In the genomic region with DNA sequence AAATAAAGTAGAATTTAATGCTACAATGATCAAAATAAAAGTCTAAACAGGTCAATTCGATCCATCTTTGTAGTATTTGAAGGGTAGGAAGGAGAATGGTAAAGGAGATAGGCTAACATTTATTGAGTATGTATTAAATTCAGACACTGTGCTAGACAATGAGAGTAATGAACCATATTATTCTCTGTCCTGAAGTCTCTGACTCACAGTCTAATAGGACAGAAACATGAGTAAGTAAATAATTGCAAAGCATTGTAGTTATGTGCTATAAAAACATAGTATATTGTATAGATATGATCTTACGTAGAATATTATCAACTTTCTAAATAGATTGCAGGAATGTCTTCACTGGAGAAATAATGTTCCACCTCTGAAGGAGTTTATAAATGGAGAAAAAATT, we compare ENCODE assay signal across 18 cellular contexts.
"Had no signal": no experiment of that assay in that cellular context is flagged by ENCODE, and none has a peak within 500 bp of the region (broad histone marks: within the 10 kb centered on the region; RNA-seq: fewer than 3 reads in every experiment).

No MANE protein-coding gene starts in this region.

- H3K4me3 ChIP-seq: ascending aorta, breast epithelium had no signal

- DNase-seq: activated CD4-positive, alpha-beta T cell treated with anti-CD3 and anti-CD28 coated beads for 4 hours; activated CD8-positive, alpha-beta memory T cell treated with anti-CD3 and anti-CD28 coated beads, Interleukin-2, amount 50 U/mL, for 4 hours; activated CD8-positive, alpha-beta T cell treated with anti-CD3 and anti-CD28 coated beads for 36 hours; activated naive CD4-positive, alpha-beta T cell treated with anti-CD3 and anti-CD28 coated beads, Interleukin-2, amount 50 U/mL, for 16 hours; activated naive CD8-positive, alpha-beta T cell treated with anti-CD3 and anti-CD28 coated beads, Interleukin-2, amount 10 ng/mL, durations not matched to agents 7 days and 5 days; activated T-cell treated with anti-CD3 and anti-CD28 coated beads, Interleukin-2, amount 50 U/mL, for 72 hours; central memory CD4-positive, alpha-beta T cell; NCI-H1092; NCI-H1417 treated with DMSO at 0.1 percent for 48 hours; NCI-H187; NCI-H2081; NCI-H446; NCI-H524; SHP77 treated with DMSO at 0.1 percent for 48 hours had no signal

- H3K27me3 ChIP-seq: ascending aorta, breast epithelium had no signal

- H3K36me3 ChIP-seq: ascending aorta, breast epithelium had no signal

- ATAC-seq: activated CD4-positive, CD25-positive, alpha-beta regulatory T cell treated with anti-CD3 and anti-CD28 coated beads, Interleukin-2, amount 50 U/mL, for 24 hours; activated CD8-positive, alpha-beta T cell treated with anti-CD3 and anti-CD28 coated beads for 36 hours; activated T-cell treated with anti-CD3 and anti-CD28 coated beads, Interleukin-2, amount 50 U/mL, for 72 hours had no signal

- H3K9me3 ChIP-seq: ascending aorta, breast epithelium had no signal

- H3K9ac ChIP-seq: KMS-11 had no signal

- H3K27ac ChIP-seq: breast epithelium, KMS-11 had no signal

- H3K4me2 ChIP-seq: KMS-11 had no signal

- H3K4me1 ChIP-seq: breast epithelium had no signal
